Comparison of ENCODE assay signal across 11 cellular contexts in the genomic region with DNA sequence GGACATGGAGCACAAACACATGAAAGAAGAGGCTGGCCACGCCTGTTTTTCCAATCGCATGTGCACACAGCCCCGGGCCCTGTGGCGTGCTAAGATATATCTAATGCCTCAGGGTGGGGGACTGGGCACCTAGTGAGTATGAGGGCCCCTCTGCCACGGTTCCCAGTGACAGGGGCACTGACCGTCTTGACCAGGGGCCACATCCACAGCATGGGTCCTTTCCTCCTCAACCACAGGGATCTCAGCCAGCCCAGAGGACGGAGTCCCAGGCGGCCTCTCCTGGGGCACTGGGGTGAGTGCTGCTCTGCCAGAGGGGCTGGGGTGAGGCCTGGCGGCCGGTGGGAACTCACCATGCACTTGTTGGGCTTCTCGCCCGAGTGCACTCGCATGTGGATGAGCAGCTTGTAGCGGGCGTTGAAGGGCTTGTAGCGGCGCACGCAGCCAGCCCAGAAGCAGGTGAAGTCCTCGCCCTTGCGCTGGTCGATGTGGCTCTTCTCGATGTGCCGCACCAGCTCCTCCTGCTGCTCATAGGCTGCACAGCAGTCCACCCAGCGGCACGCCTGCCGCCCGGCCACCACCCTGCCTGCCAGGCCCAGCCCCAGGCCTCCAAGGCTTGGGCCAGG.
DNase-seq lines count a peak whose midpoint lies in the region; ATAC-seq and TF ChIP-seq lines count a peak whose summit lies in the region.
"Had no signal": no experiment of that assay in that cellular context is flagged by ENCODE, and none has a peak within 500 bp of the region (broad histone marks: within the 10 kb centered on the region; RNA-seq: fewer than 3 reads in every experiment).

No MANE protein-coding gene starts in this region.

- DNase-seq in NCI-H2107 treated with DMSO at 0.1 percent for 48 hours (lab: John Stamatoyannopoulos, UW; ENCODE audit: unreplicated experiment) (peak; percentile 28), NCI-H2107 (lab: John Stamatoyannopoulos, UW) (no peak), RPMI8226 (peak; percentile 55), left ventricle myocardium inferior (peak; percentile 29), retina (peak; percentile 85), Kasumi-1 (lab: John Stamatoyannopoulos, UW) (no peak)
- DNase-seq in activated CD4-positive, alpha-beta memory T cell treated with anti-CD3 and anti-CD28 coated beads, Interleukin-2, amount 10 ng/mL, durations not matched to agents 7 days and 5 days: no peak
- DNase-seq: SW 1271 had no signal

- H3K36me3 Mint-ChIP-seq in activated CD4-positive, alpha-beta memory T cell treated with anti-CD3 and anti-CD28 coated beads, Interleukin-2, amount 10 ng/mL, durations not matched to agents 7 days and 5 days (ENCODE audit: low read depth): no peaks in the 10 kb centered on the region
- H3K36me3 Mint-ChIP-seq: activated naive CD4-positive, alpha-beta T cell treated with anti-CD3 and anti-CD28 coated beads, Interleukin-2, amount 50 U/mL, for 24 hours had no signal

- no peaks in the 10 kb centered on the region for H3K4me1 Mint-ChIP-seq in activated CD4-positive, alpha-beta memory T cell treated with anti-CD3 and anti-CD28 coated beads, Interleukin-2, amount 10 ng/mL, durations not matched to agents 7 days and 5 days
- H3K4me1 Mint-ChIP-seq: activated naive CD4-positive, alpha-beta T cell treated with anti-CD3 and anti-CD28 coated beads, Interleukin-2, amount 50 U/mL, for 24 hours had no signal

- no peak for ATAC-seq in HG02571 (IDR thresholded peaks at IDR 0.05; ENCODE audit: unreplicated experiment)

- no peaks in the 10 kb centered on the region for H3K27me3 Mint-ChIP-seq in activated CD4-positive, alpha-beta memory T cell treated with anti-CD3 and anti-CD28 coated beads, Interleukin-2, amount 10 ng/mL, durations not matched to agents 7 days and 5 days
- H3K27me3 Mint-ChIP-seq: activated naive CD4-positive, alpha-beta T cell treated with anti-CD3 and anti-CD28 coated beads, Interleukin-2, amount 50 U/mL, for 24 hours had no signal

- H3K27ac Mint-ChIP-seq in activated CD4-positive, alpha-beta memory T cell treated with anti-CD3 and anti-CD28 coated beads, Interleukin-2, amount 10 ng/mL, durations not matched to agents 7 days and 5 days: no peak overlapping the region
- H3K27ac Mint-ChIP-seq: activated naive CD4-positive, alpha-beta T cell treated with anti-CD3 and anti-CD28 coated beads, Interleukin-2, amount 50 U/mL, for 24 hours had no signal

- CTCF ChIA-PET in activated CD4-positive, alpha-beta memory T cell treated with anti-CD3 and anti-CD28 coated beads, Interleukin-2, amount 10 ng/mL, durations not matched to agents 7 days and 5 days (lab: Charles Lee): no interaction called here

- peaks cover 54% of the 10 kb centered on the region for H3K27me3 ChIP-seq in left ventricle myocardium inferior (ENCODE audit: low read depth)

- no peaks in the 10 kb centered on the region for H3K9me3 Mint-ChIP-seq in activated CD4-positive, alpha-beta memory T cell treated with anti-CD3 and anti-CD28 coated beads, Interleukin-2, amount 10 ng/mL, durations not matched to agents 7 days and 5 days
- H3K9me3 Mint-ChIP-seq: activated naive CD4-positive, alpha-beta T cell treated with anti-CD3 and anti-CD28 coated beads, Interleukin-2, amount 50 U/mL, for 24 hours had no signal

- peak; percentile 52 for TF ChIP-seq CTCF in left ventricle myocardium inferior (IDR thresholded peaks at IDR 0.05; ENCODE audit: borderline replicate concordance)

- intact Hi-C loops in left ventricle myocardium inferior (cut with micrococcal nuclease): no loop called here

- no peaks in the 10 kb centered on the region for H3K4me1 ChIP-seq in left ventricle myocardium inferior

- no peaks in the 10 kb centered on the region for H3K36me3 ChIP-seq in left ventricle myocardium inferior

- POLR2A ChIA-PET in activated CD4-positive, alpha-beta memory T cell treated with anti-CD3 and anti-CD28 coated beads, Interleukin-2, amount 10 ng/mL, durations not matched to agents 7 days and 5 days (lab: Charles Lee): no interaction called here

- no peaks in the 10 kb centered on the region for H3K9me3 ChIP-seq in left ventricle myocardium inferior (replicated peaks)

- no peak overlapping the region for H3K4me3 ChIP-seq in left ventricle myocardium inferior
- H3K4me3 ChIP-seq: skin epidermis had no signal

- no peak overlapping the region for H3K27ac ChIP-seq in left ventricle myocardium inferior (replicated peaks)
- H3K27ac ChIP-seq: skin epidermis had no signal

- H3K4me3 Mint-ChIP-seq in activated CD4-positive, alpha-beta memory T cell treated with anti-CD3 and anti-CD28 coated beads, Interleukin-2, amount 10 ng/mL, durations not matched to agents 7 days and 5 days: no peak overlapping the region
- H3K4me3 Mint-ChIP-seq: activated naive CD4-positive, alpha-beta T cell treated with anti-CD3 and anti-CD28 coated beads, Interleukin-2, amount 50 U/mL, for 24 hours had no signal

Comparison
In these comparisons a context has a peak if more than half of its experiments do, and no peak if none do; other contexts are left out.
1. DNase-seq: peak in NCI-H2107 treated with DMSO at 0.1 percent for 48 hours (single experiment), RPMI8226 (single experiment), left ventricle myocardium inferior (single experiment) and retina (single experiment); none in NCI-H2107 (single experiment), activated CD4-positive, alpha-beta memory T cell treated with anti-CD3 and anti-CD28 coated beads, Interleukin-2, amount 10 ng/mL, durations not matched to agents 7 days and 5 days (single experiment) and Kasumi-1 (0 of 2).